In genomic region chr19:38617764-38618589, GRCh38 we compare ENCODE assay signal across 8 cellular contexts. TPM values are rescaled to one million over a fixed set of nuclear protein-coding genes. Genes with fewer than 3 reads are reported as not detected.
DNase-seq lines count a peak whose midpoint lies in the region; ATAC-seq and TF ChIP-seq lines count a peak whose summit lies in the region.

Gene MAP4K1, minus strand, starts transcription at chr19:38617953. Its CDS starts 58 bp downstream, at chr19:38617895.

- peak; percentile 50 for ATAC-seq in HG02938 (IDR thresholded peaks at IDR 0.05; ENCODE audit: unreplicated experiment)

- TF ChIP-seq CTCF in foreskin fibroblast (IDR thresholded peaks at IDR 0.05; ENCODE audit: low read depth, low read length): no peak
- TF ChIP-seq CTCF in uterus (IDR thresholded peaks at IDR 0.05): no peak

- no peaks in the 10 kb centered on the region for H3K27me3 ChIP-seq in uterus

- peak; percentile 90 for DNase-seq in NCI-H82 (lab: John Stamatoyannopoulos, UW)
- peak; percentile 80 to 82 for DNase-seq in activated T-cell treated with anti-CD3 and anti-CD28 coated beads, Interleukin-2, amount 50 U/mL, for 48 hours
- no peak for DNase-seq in foreskin fibroblast
- peak; percentile 3 for DNase-seq in pons (ENCODE audit: low spot score)
- peak in 1 of 2 donors; percentile 28 for DNase-seq in uterus
- DNase-seq in GOT3 (lab: John Stamatoyannopoulos, UW): no peak

- H3K4me3 ChIP-seq in foreskin fibroblast (ENCODE audit: low read depth in 1 of 2, low read length in 2 of 2) (peak within 1 kb of the TSS; percentile 91 to 98), uterus (peak within 1 kb of the TSS; percentile 67 to 90)

- no peaks in the 10 kb centered on the region for H3K4me1 ChIP-seq in uterus

- peak; percentile 59 for TF ChIP-seq POLR2A in GM18526 (IDR thresholded peaks at IDR 0.05; ENCODE audit: extremely low read depth, insufficient read length)
- no peak for TF ChIP-seq POLR2A in uterus (IDR thresholded peaks at IDR 0.05)

- H3K27ac ChIP-seq in uterus: peak within 1 kb of the TSS; percentile 58 to 77

- no peaks in the 10 kb centered on the region for H3K9me3 ChIP-seq in uterus

- intact Hi-C loops in uterus (cut with DNase I; ENCODE audit: low total_unique reads): no loop called here

- no peaks in the 10 kb centered on the region for H3K36me3 ChIP-seq in uterus

RNA-seq across cellular contexts. Expression of gene MAP4K1, which starts in this region (rescaled TPM):
- total RNA-seq in uterus: 1 to 10 TPM in 2 of 4 donors, under 1 TPM in 1, not detected in 1; 0.55 to 4.5 (median 3.6) TPM

Comparison
In these comparisons a context has a peak if more than half of its experiments do, and no peak if none do; other contexts are left out.
1. DNase-seq: peak in NCI-H82 (single experiment), activated T-cell treated with anti-CD3 and anti-CD28 coated beads, Interleukin-2, amount 50 U/mL, for 48 hours (2 of 2) and pons (single experiment); none in foreskin fibroblast (0 of 2) and GOT3 (single experiment).